13 cellular contexts compared by ENCODE assay signal in the genomic region with DNA sequence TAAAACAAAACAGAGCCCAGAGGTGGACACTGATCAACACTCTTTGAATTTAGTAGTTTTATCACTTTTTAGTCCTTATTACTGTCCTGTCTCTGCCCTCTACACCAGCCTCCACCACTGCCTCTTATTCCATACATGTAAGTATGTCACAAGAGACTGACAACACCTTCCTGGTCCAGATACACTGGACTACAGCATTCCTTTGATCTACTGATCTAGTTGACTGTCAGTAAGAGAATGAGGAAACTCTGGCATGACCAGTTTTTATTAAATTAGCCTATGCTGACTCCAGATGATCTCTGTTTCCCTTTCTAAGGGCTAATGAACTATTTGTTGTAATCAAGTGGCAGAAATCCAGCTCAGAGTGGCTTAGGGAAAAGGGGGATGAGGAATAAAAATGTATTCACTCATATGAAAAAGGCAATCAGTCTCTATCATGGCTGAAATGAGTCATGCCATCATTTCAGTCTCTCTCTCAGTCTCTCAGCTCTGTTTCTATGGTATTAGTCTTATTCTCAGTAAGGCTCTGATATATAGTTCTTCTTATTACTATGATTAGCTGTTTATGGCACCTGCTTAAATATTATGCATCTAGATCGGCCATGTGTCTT. TPM values are rescaled to one million over a fixed set of nuclear protein-coding genes. Genes with fewer than 3 reads are reported as not detected.
DNase-seq lines count a peak whose midpoint lies in the region; ATAC-seq, FAIRE-seq and TF ChIP-seq lines count a peak whose summit lies in the region.
"Had no signal": no experiment of that assay in that cellular context is flagged by ENCODE, and none has a peak within 500 bp of the region (broad histone marks: within the 10 kb centered on the region; RNA-seq: fewer than 3 reads in every experiment).

No MANE protein-coding gene starts in this region.

- H3K36me3 ChIP-seq in bronchial epithelial cell (ENCODE audit: control insufficient read depth, insufficient read depth, low read length) (no peaks in the 10 kb centered on the region), muscle layer of duodenum (ENCODE audit: control insufficient read depth in 1 of 2, insufficient read depth in 2 of 2, low read length in 2 of 2) (no peaks in the 10 kb centered on the region), upper lobe of right lung (no peaks in the 10 kb centered on the region), OCI-LY7 (ENCODE audit: insufficient read depth, low read length) (no peaks in the 10 kb centered on the region)
- H3K36me3 ChIP-seq: left lung had no signal

- no peaks in the 10 kb centered on the region for H3K9me2 ChIP-seq in OCI-LY7 (ENCODE audit: insufficient read depth, low read length)

- H3K4me2 ChIP-seq in OCI-LY7 (ENCODE audit: low read length), result no peak overlapping the region

- CTCF ChIA-PET in OCI-LY7 (lab: Charles Lee; ENCODE audit: unreplicated experiment), result interaction anchor here (1.0 kb wide), 1 partner anchor 10 kb away, joined by 6 read pairs; no protein-coding TSS in a partner anchor

- peak; percentile 46 for ATAC-seq in activated naive CD8-positive, alpha-beta T cell treated with anti-CD3 and anti-CD28 coated beads, Interleukin-2, amount 50 U/mL, for 24 hours
- ATAC-seq in upper lobe of right lung, result no peak
- ATAC-seq: body of pancreas, left lung had no signal

- no peaks in the 10 kb centered on the region for H3K9me3 Mint-ChIP-seq in activated naive CD8-positive, alpha-beta T cell treated with anti-CD3 and anti-CD28 coated beads, Interleukin-2, amount 50 U/mL, for 24 hours
- H3K9me3 Mint-ChIP-seq in activated naive CD8-positive, alpha-beta T cell treated with anti-CD3 and anti-CD28 coated beads for 36 hours, result no peaks in the 10 kb centered on the region

- H3K79me2 ChIP-seq in OCI-LY7 (ENCODE audit: insufficient read depth, low read depth, low read length), result no peaks in the 10 kb centered on the region

- POLR2A ChIA-PET in OCI-LY7 (lab: Charles Lee), result interaction anchor here (0.6 to 1.5 kb wide), 9 partner anchors 8 to 824 kb away, joined by 3 to 8 read pairs (median 5); partner anchors contain the start of gene CSNK1A1

- H4K20me1 ChIP-seq in OCI-LY7 (ENCODE audit: insufficient read depth, low read length), result no peaks in the 10 kb centered on the region

- peak overlapping the region; percentile 26 for H3K27ac ChIP-seq in muscle layer of duodenum (ENCODE audit: low read length)
- peak overlapping the region; percentile 11 for H3K27ac ChIP-seq in upper lobe of right lung
- no peak overlapping the region for H3K27ac ChIP-seq in OCI-LY7 (ENCODE audit: low read depth, low read length, poor library complexity, severe bottlenecking)
- H3K27ac ChIP-seq: left lung had no signal

- no peak overlapping the region for H3K4me3 ChIP-seq in bronchial epithelial cell (ENCODE audit: low read depth, low read length)
- H3K4me3 ChIP-seq in muscle layer of duodenum (ENCODE audit: low read depth in 1 of 2, low read length in 2 of 2), result no peak overlapping the region
- H3K4me3 ChIP-seq in upper lobe of right lung, result no peak overlapping the region
- H3K4me3 ChIP-seq in OCI-LY7 (ENCODE audit: low read depth, low read length, poor library complexity, severe bottlenecking), result no peak overlapping the region
- H3K4me3 ChIP-seq: body of pancreas, left lung had no signal

- H3K9me3 ChIP-seq in muscle layer of duodenum (ENCODE audit: control insufficient read depth in 1 of 2, low read length in 2 of 2), result no peaks in the 10 kb centered on the region
- no peaks in the 10 kb centered on the region for H3K9me3 ChIP-seq in upper lobe of right lung
- no peaks in the 10 kb centered on the region for H3K9me3 ChIP-seq in OCI-LY7 (ENCODE audit: low read length)
- H3K9me3 ChIP-seq: body of pancreas, left lung had no signal

- FAIRE-seq in bronchial epithelial cell (lab: Jason Lieb, UNC), result no peak
- FAIRE-seq: GM12891 had no signal

- intact Hi-C loops in upper lobe of right lung (cut with DNase I) (no loop called here), OCI-LY7 (cut with micrococcal nuclease; ENCODE audit: unreplicated experiment) (no loop called here)

- DNase-seq in activated naive CD8-positive, alpha-beta T cell treated with anti-CD3 and anti-CD28 coated beads, Interleukin-2, amount 50 U/mL, for 24 hours, result no peak
- no peak for DNase-seq in activated naive CD8-positive, alpha-beta T cell treated with anti-CD3 and anti-CD28 coated beads for 36 hours
- DNase-seq in bronchial epithelial cell (ENCODE audit: low read depth), result peak; percentile 62
- no peak for DNase-seq in upper lobe of right lung
- no peak for DNase-seq in OCI-LY7 (ENCODE audit: low spot score)
- no peak for DNase-seq in GM19240 (ENCODE audit: insufficient read length, low spot score)
- no peak for DNase-seq in mucosa of gallbladder (ENCODE audit: low spot score)
- DNase-seq: body of pancreas, DMS79 treated with DMSO at 0.1 percent for 48 hours, GOT3, left lung had no signal

- H2AFZ ChIP-seq in OCI-LY7 (ENCODE audit: low read length), result no peak overlapping the region

- no peak overlapping the region for H3K27ac Mint-ChIP-seq in activated naive CD8-positive, alpha-beta T cell treated with anti-CD3 and anti-CD28 coated beads, Interleukin-2, amount 50 U/mL, for 24 hours
- no peak overlapping the region for H3K27ac Mint-ChIP-seq in activated naive CD8-positive, alpha-beta T cell treated with anti-CD3 and anti-CD28 coated beads for 36 hours

- H3K27me3 Mint-ChIP-seq in activated naive CD8-positive, alpha-beta T cell treated with anti-CD3 and anti-CD28 coated beads, Interleukin-2, amount 50 U/mL, for 24 hours, result peaks cover 6% of the 10 kb centered on the region
- H3K27me3 Mint-ChIP-seq in activated naive CD8-positive, alpha-beta T cell treated with anti-CD3 and anti-CD28 coated beads for 36 hours, result peaks cover 3% of the 10 kb centered on the region

- peaks cover 7% of the 10 kb centered on the region for H3K4me1 Mint-ChIP-seq in activated naive CD8-positive, alpha-beta T cell treated with anti-CD3 and anti-CD28 coated beads, Interleukin-2, amount 50 U/mL, for 24 hours
- peaks cover 6% of the 10 kb centered on the region for H3K4me1 Mint-ChIP-seq in activated naive CD8-positive, alpha-beta T cell treated with anti-CD3 and anti-CD28 coated beads for 36 hours

- TF ChIP-seq CTCF in bronchial epithelial cell (IDR thresholded peaks at IDR 0.05; ENCODE audit: insufficient read depth, low read length, severe bottlenecking), result no peak
- no peak for TF ChIP-seq CTCF in upper lobe of right lung (IDR thresholded peaks at IDR 0.05)
- TF ChIP-seq CTCF in OCI-LY7 (conservative IDR thresholded peaks at IDR 0.05; ENCODE audit: low read length), result no peak

- no TSS peak for BruUV-seq in OCI-LY7 (replicated peaks; lab: Mats Ljungman, UMichigan)

- H3K27me3 ChIP-seq in bronchial epithelial cell (ENCODE audit: control insufficient read depth, insufficient read depth, low read length) (no peaks in the 10 kb centered on the region), muscle layer of duodenum (ENCODE audit: low read depth, low read length) (no peaks in the 10 kb centered on the region), upper lobe of right lung (no peaks in the 10 kb centered on the region)
- H3K27me3 ChIP-seq: body of pancreas had no signal

- H3K4me1 ChIP-seq in muscle layer of duodenum (ENCODE audit: control insufficient read depth in 1 of 2, insufficient read depth in 2 of 2, low read length in 2 of 2) (peaks cover 12 to 37% of the 10 kb centered on the region in 2 donors), upper lobe of right lung (peaks cover 29% of the 10 kb centered on the region), OCI-LY7 (ENCODE audit: insufficient read depth, low read length, poor library complexity, severe bottlenecking) (peaks cover 9% of the 10 kb centered on the region)

- H3K36me3 Mint-ChIP-seq in activated naive CD8-positive, alpha-beta T cell treated with anti-CD3 and anti-CD28 coated beads, Interleukin-2, amount 50 U/mL, for 24 hours (ENCODE audit: low read depth), result no peaks in the 10 kb centered on the region
- H3K36me3 Mint-ChIP-seq in activated naive CD8-positive, alpha-beta T cell treated with anti-CD3 and anti-CD28 coated beads for 36 hours, result no peaks in the 10 kb centered on the region

- H3K4me3 Mint-ChIP-seq in activated naive CD8-positive, alpha-beta T cell treated with anti-CD3 and anti-CD28 coated beads, Interleukin-2, amount 50 U/mL, for 24 hours, result no peak overlapping the region
- no peak overlapping the region for H3K4me3 Mint-ChIP-seq in activated naive CD8-positive, alpha-beta T cell treated with anti-CD3 and anti-CD28 coated beads for 36 hours

RNA-seq across cellular contexts. Expression of gene ARHGEF37, which starts 5.5 kb away (rescaled TPM):
- 1 to 10 TPM; 1.4 to 2.3 TPM for total RNA-seq in activated naive CD8-positive, alpha-beta T cell treated with anti-CD3 and anti-CD28 coated beads for 36 hours
- total RNA-seq in bronchial epithelial cell, result 9.2 and 29.1 TPM in 2 replicates
- total RNA-seq in upper lobe of right lung, result 13.3 TPM
- not detected in 2 replicates for total RNA-seq in OCI-LY7 (2014; rRNA removed; shearing (Covaris generic))
- 1.4 and 1.7 TPM in 2 replicates for total RNA-seq in OCI-LY7 (2022)
- total RNA-seq in mucosa of gallbladder, result 32.8 TPM

RNA-seq across cellular contexts. Expression of gene CSNK1A1, which starts 35.6 kb away (rescaled TPM):
- total RNA-seq in activated naive CD8-positive, alpha-beta T cell treated with anti-CD3 and anti-CD28 coated beads for 36 hours, result 100 to 1,000 TPM; 182 to 185 TPM
- 518 and 682 TPM in 2 replicates for total RNA-seq in bronchial epithelial cell
- 191 TPM for total RNA-seq in upper lobe of right lung
- total RNA-seq in OCI-LY7 (2014; rRNA removed; shearing (Covaris generic)), result 161 and 176 TPM in 2 replicates
- 187 and 189 TPM in 2 replicates for total RNA-seq in OCI-LY7 (2022)
- 253 TPM for total RNA-seq in mucosa of gallbladder
